8 cellular contexts compared by ENCODE assay signal in the genomic region with DNA sequence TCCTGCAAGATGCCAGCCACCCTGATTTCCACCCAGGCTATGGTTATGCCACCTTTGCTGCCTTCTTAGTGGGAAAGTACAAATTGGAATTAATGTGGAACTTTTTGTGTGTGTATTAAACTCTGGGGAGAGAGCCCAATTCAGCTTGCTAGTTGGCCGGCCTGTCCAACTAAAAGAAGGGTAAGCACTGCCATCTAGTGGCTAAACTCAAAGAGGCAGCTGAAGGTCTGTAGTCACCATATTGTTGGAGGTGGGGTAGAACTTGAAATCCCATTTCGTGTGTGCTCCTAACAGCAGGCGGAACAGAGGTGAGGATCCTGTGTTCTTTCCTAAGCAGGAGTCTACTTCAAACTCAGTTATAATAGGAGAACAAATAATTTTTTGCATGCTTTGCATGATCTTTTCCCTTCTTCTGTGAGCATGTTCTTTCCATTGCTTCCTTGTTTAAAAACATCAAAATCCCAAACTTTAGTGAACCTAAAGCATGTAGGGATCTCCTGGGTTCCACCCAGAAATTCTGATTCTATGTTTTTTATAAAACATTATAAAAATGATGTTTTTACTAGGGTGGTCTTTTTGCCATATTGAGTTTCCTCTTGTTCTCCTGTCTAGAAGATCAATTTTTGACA.
DNase-seq lines count a peak whose midpoint lies in the region; ATAC-seq, FAIRE-seq and TF ChIP-seq lines count a peak whose summit lies in the region.

No MANE protein-coding gene starts in this region.

- no peaks in the 10 kb centered on the region for H4K20me1 ChIP-seq in astrocyte (ENCODE audit: insufficient read depth, low read length)
- no peaks in the 10 kb centered on the region for H4K20me1 ChIP-seq in hepatocyte (ENCODE audit: insufficient read depth, poor library complexity, severe bottlenecking)

- H3K9me3 ChIP-seq in astrocyte (ENCODE audit: insufficient read depth, low read depth, low read length) = no peaks in the 10 kb centered on the region
- H3K9me3 ChIP-seq in hepatocyte (ENCODE audit: low read depth) = no peaks in the 10 kb centered on the region
- H3K9me3 ChIP-seq in small intestine (ENCODE audit: control insufficient read depth, low read depth) = no peaks in the 10 kb centered on the region

- H3K27me3 ChIP-seq in astrocyte (ENCODE audit: insufficient read depth, low read length) = peaks cover 7% of the 10 kb centered on the region
- H3K27me3 ChIP-seq in hepatocyte = no peaks in the 10 kb centered on the region
- no peaks in the 10 kb centered on the region for H3K27me3 ChIP-seq in small intestine (ENCODE audit: control insufficient read depth in 2 of 2, insufficient read depth in 2 of 2, low read length in 2 of 2)

- peaks cover 6% of the 10 kb centered on the region for H3K36me3 Mint-ChIP-seq in astrocyte (ENCODE audit: low read depth, unreplicated experiment)

- H2AFZ ChIP-seq in astrocyte (ENCODE audit: low read depth, low read length) (no peak overlapping the region), hepatocyte (no peak overlapping the region)

- peak; percentile 44 for ATAC-seq in GM21515 (IDR thresholded peaks at IDR 0.05; ENCODE audit: unreplicated experiment)
- no peak for ATAC-seq in HG02642 (IDR thresholded peaks at IDR 0.05; ENCODE audit: poor library complexity, unreplicated experiment)

- H3K79me2 ChIP-seq in astrocyte (ENCODE audit: insufficient read depth, low read length) = no peaks in the 10 kb centered on the region
- H3K79me2 ChIP-seq in hepatocyte = no peaks in the 10 kb centered on the region

- no peaks in the 10 kb centered on the region for H3K27me3 Mint-ChIP-seq in astrocyte (ENCODE audit: low read depth, unreplicated experiment)

- no peaks in the 10 kb centered on the region for H3K9me2 ChIP-seq in hepatocyte (replicated peaks; ENCODE audit: insufficient read depth)

- H3K4me3 ChIP-seq in astrocyte (ENCODE audit: insufficient read depth, low read depth, low read length) (no peak overlapping the region), hepatocyte (no peak overlapping the region), small intestine (ENCODE audit: low read depth in 1 of 2, low read length in 2 of 2) (no peak overlapping the region)

- H3K4me1 ChIP-seq in astrocyte (ENCODE audit: insufficient read depth, low read length) (peaks cover 13% of the 10 kb centered on the region), hepatocyte (ENCODE audit: insufficient read depth) (peaks cover 3% of the 10 kb centered on the region), small intestine (ENCODE audit: control insufficient read depth in 2 of 2, insufficient read depth in 1 of 2, low read depth in 1 of 2, low read length in 1 of 2) (peaks cover 0 to 1% of the 10 kb centered on the region in 2 donors)

- TF ChIP-seq CTCF in astrocyte (IDR thresholded peaks at IDR 0.05; ENCODE audit: insufficient read depth, low read depth, low read length) = peak; percentile 96
- TF ChIP-seq CTCF in hepatocyte (IDR thresholded peaks at IDR 0.05; ENCODE audit: poor library complexity) = peak; percentile 89

- no peaks in the 10 kb centered on the region for H3K9me3 Mint-ChIP-seq in astrocyte (ENCODE audit: unreplicated experiment)

- H3K4me3 Mint-ChIP-seq in astrocyte (ENCODE audit: unreplicated experiment) = no peak overlapping the region

- DNase-seq in Ammon's horn (ENCODE audit: low spot score) = peak; percentile 89
- peak; percentile 40 for DNase-seq in NCI-H1694 treated with DMSO at 0.1 percent for 48 hours (lab: John Stamatoyannopoulos, UW)
- peak; percentile 43 for DNase-seq in T1000 (lab: John Stamatoyannopoulos, UW)
- peak; percentile 47 for DNase-seq in astrocyte (ENCODE audit: low read depth)
- peak; percentile 88 for DNase-seq in hepatocyte (ENCODE audit: low spot score)
- peak; percentile 82 for DNase-seq in small intestine

- H3K4me2 ChIP-seq in astrocyte (ENCODE audit: low read length) = no peak overlapping the region
- H3K4me2 ChIP-seq in hepatocyte = no peak overlapping the region

- H3K36me3 ChIP-seq in astrocyte (ENCODE audit: insufficient read depth, low read length) (no peaks in the 10 kb centered on the region), hepatocyte (replicated peaks; ENCODE audit: insufficient read depth, low read depth) (no peaks in the 10 kb centered on the region), small intestine (ENCODE audit: control insufficient read depth in 2 of 2, insufficient read depth in 2 of 2, low read length in 2 of 2) (peaks cover 0 to 27% of the 10 kb centered on the region in 2 donors)

- peak; percentile 87 for FAIRE-seq in astrocyte (lab: Jason Lieb, UNC)
- FAIRE-seq in small intestine (lab: Jason Lieb, UNC) = no peak

- 33% methylated on average over 3 of the region's 3 CpGs for WGBS in hepatocyte (ENCODE audit: low lambda C conversion rate, missing lambda C conversion rate)
- 10 to 16% (median 11%) methylated on average over 3 of the region's 3 CpGs for WGBS in small intestine, 3 donors

- no peak overlapping the region for H3K9ac ChIP-seq in astrocyte (ENCODE audit: low read length)

- H3K27ac Mint-ChIP-seq in astrocyte (ENCODE audit: unreplicated experiment) = no peak overlapping the region

- H3K27ac ChIP-seq in astrocyte (ENCODE audit: low read depth, low read length) = no peak overlapping the region
- no peak overlapping the region for H3K27ac ChIP-seq in hepatocyte
- no peak overlapping the region for H3K27ac ChIP-seq in small intestine (ENCODE audit: low read depth in 1 of 2, low read length in 1 of 2)

- H3K4me1 Mint-ChIP-seq in astrocyte (ENCODE audit: low read depth, unreplicated experiment) = no peaks in the 10 kb centered on the region
